ENCODE assay signal across 10 cellular contexts in genomic region chr14:69880051-69880487, GRCh38. TPM values are rescaled to one million over a fixed set of nuclear protein-coding genes. Genes with fewer than 3 reads are reported as not detected.
A peak's percentile ranks its signal among the peaks of the same experiment; 100 is the strongest.
DNase-seq lines count a peak whose midpoint lies in the region; ATAC-seq and TF ChIP-seq lines count a peak whose summit lies in the region.
"Had no signal": no experiment of that assay in that cellular context is flagged by ENCODE, and none has a peak within 500 bp of the region (broad histone marks: within the 10 kb centered on the region; RNA-seq: fewer than 3 reads in every experiment).

No MANE protein-coding gene starts in this region.

- no peaks in the 10 kb centered on the region for H3K27me3 ChIP-seq in endocrine pancreas (ENCODE audit: control insufficient read depth, insufficient read depth, low read length)
- peaks cover 6% of the 10 kb centered on the region for H3K27me3 ChIP-seq in osteoblast (ENCODE audit: insufficient read depth, low read length)

- no peaks in the 10 kb centered on the region for H3K36me3 ChIP-seq in endocrine pancreas (ENCODE audit: control insufficient read depth, insufficient read depth, low read length)
- no peaks in the 10 kb centered on the region for H3K36me3 ChIP-seq in osteoblast (ENCODE audit: insufficient read depth, low read length)

- H3K79me2 ChIP-seq in osteoblast (ENCODE audit: insufficient read depth, low read length): no peaks in the 10 kb centered on the region

- DNase-seq in ELF-1 (ENCODE audit: low read depth, low spot score) (peak; percentile 19), NCI-H2107 (lab: John Stamatoyannopoulos, UW) (peak; percentile 58), osteoblast (ENCODE audit: insufficient read length, low spot score, missing footprints) (no peak), occipital lobe (lab: John Stamatoyannopoulos, UW) (no peak), AG20443 (ENCODE audit: low spot score) (no peak)
- no peak for DNase-seq in stimulated activated CD4-positive, alpha-beta T cell treated with anti-CD3 and anti-CD28 coated beads, Interleukin-4, amount 100 ng/mL, for 4 hours
- DNase-seq: activated CD8-positive, alpha-beta memory T cell treated with anti-CD3 and anti-CD28 coated beads, Interleukin-2, amount 50 U/mL, for 48 hours; kidney glomerular epithelial cell had no signal

- H4K20me1 ChIP-seq in osteoblast (ENCODE audit: insufficient read depth, low read length): no peaks in the 10 kb centered on the region

- peak overlapping the region; percentile 67 for H3K4me3 ChIP-seq in endocrine pancreas (ENCODE audit: control insufficient read depth, insufficient read depth, low read length)
- peak overlapping the region; percentile 78 for H3K4me3 ChIP-seq in osteoblast (ENCODE audit: insufficient read depth, low read length)

- no peaks in the 10 kb centered on the region for H3K9me3 ChIP-seq in endocrine pancreas (ENCODE audit: control insufficient read depth, low read length)
- no peaks in the 10 kb centered on the region for H3K9me3 ChIP-seq in osteoblast (ENCODE audit: low read depth, low read length)

- H2AFZ ChIP-seq in osteoblast (ENCODE audit: low read length): peak overlapping the region; percentile 58

- peak overlapping the region; percentile 66 for H3K9ac ChIP-seq in endocrine pancreas (ENCODE audit: control insufficient read depth, insufficient read depth, low read length)

- TF ChIP-seq CTCF in osteoblast (IDR thresholded peaks at IDR 0.05; ENCODE audit: extremely low read depth, low read depth, low read length): no peak

- no peaks in the 10 kb centered on the region for H3K4me1 ChIP-seq in endocrine pancreas (ENCODE audit: control insufficient read depth, insufficient read depth, low read length)
- peaks cover 8% of the 10 kb centered on the region for H3K4me1 ChIP-seq in osteoblast (ENCODE audit: insufficient read depth, low read length)

- H3K4me2 ChIP-seq in osteoblast (ENCODE audit: insufficient read depth, low read length): peak overlapping the region; percentile 86

- ATAC-seq in GM21367 (IDR thresholded peaks at IDR 0.05; ENCODE audit: unreplicated experiment): no peak

- no peak overlapping the region for H3K27ac ChIP-seq in osteoblast (ENCODE audit: low read depth, low read length)

RNA-seq across cellular contexts. Expression of gene SMOC1, which starts 0.9 kb away (rescaled TPM):
- total RNA-seq in osteoblast (25.7 and 34.8 TPM in 2 replicates), occipital lobe (18.6 TPM)

Comparison
In these comparisons a context has a peak if more than half of its experiments do, and no peak if none do; other contexts are left out.
1. DNase-seq: peak in ELF-1 (single experiment) and NCI-H2107 (single experiment); none in osteoblast (single experiment), occipital lobe (single experiment), stimulated activated CD4-positive, alpha-beta T cell treated with anti-CD3 and anti-CD28 coated beads, Interleukin-4, amount 100 ng/mL, for 4 hours (0 of 2) and AG20443 (single experiment).